20 cellular contexts compared by ENCODE assay signal in genomic region chr20:41108531-41108930, GRCh38. TPM values are rescaled to one million over a fixed set of nuclear protein-coding genes. Genes with fewer than 3 reads are reported as not detected.
DNase-seq lines count a peak whose midpoint lies in the region; ATAC-seq lines count a peak whose summit lies in the region.
"Had no signal": no experiment of that assay in that cellular context is flagged by ENCODE, and none has a peak within 500 bp of the region (broad histone marks: within the 10 kb centered on the region; RNA-seq: fewer than 3 reads in every experiment).

No MANE protein-coding gene starts in this region.

- H3K4me1 Mint-ChIP-seq in activated CD4-positive, alpha-beta T cell treated with anti-CD3 and anti-CD28 coated beads for 36 hours: peaks cover 2% of the 10 kb centered on the region
- H3K4me1 Mint-ChIP-seq in activated naive CD4-positive, alpha-beta T cell treated with anti-CD3 and anti-CD28 coated beads, Interleukin-2, amount 10 ng/mL, durations not matched to agents 7 days and 5 days: no peaks in the 10 kb centered on the region
- H3K4me1 Mint-ChIP-seq in T-cell (peaks cover 0 to 2% (median 2%) of the 10 kb centered on the region in 3 donors), memory B cell (no peaks in the 10 kb centered on the region)
- H3K4me1 Mint-ChIP-seq: CD14-positive monocyte had no signal

- H3K27ac Mint-ChIP-seq in activated CD4-positive, alpha-beta T cell treated with anti-CD3 and anti-CD28 coated beads for 36 hours: peak overlapping the region; percentile 48
- peak overlapping the region; percentile 33 for H3K27ac Mint-ChIP-seq in activated naive CD4-positive, alpha-beta T cell treated with anti-CD3 and anti-CD28 coated beads, Interleukin-2, amount 10 ng/mL, durations not matched to agents 7 days and 5 days
- peak overlapping the region; percentile 24 to 27 for H3K27ac Mint-ChIP-seq in T-cell
- peak overlapping the region; percentile 45 for H3K27ac Mint-ChIP-seq in memory B cell
- H3K27ac Mint-ChIP-seq: CD14-positive monocyte had no signal

- H3K9me3 Mint-ChIP-seq in activated CD4-positive, alpha-beta T cell treated with anti-CD3 and anti-CD28 coated beads for 36 hours (ENCODE audit: low read depth): no peaks in the 10 kb centered on the region
- no peaks in the 10 kb centered on the region for H3K9me3 Mint-ChIP-seq in activated naive CD4-positive, alpha-beta T cell treated with anti-CD3 and anti-CD28 coated beads, Interleukin-2, amount 10 ng/mL, durations not matched to agents 7 days and 5 days
- H3K9me3 Mint-ChIP-seq in T-cell: no peaks in the 10 kb centered on the region
- no peaks in the 10 kb centered on the region for H3K9me3 Mint-ChIP-seq in memory B cell
- H3K9me3 Mint-ChIP-seq: CD14-positive monocyte; CD4-positive, alpha-beta memory T cell had no signal

- no peak for ATAC-seq in activated CD4-positive, alpha-beta T cell treated with anti-CD3 and anti-CD28 coated beads for 36 hours
- ATAC-seq in T-cell (replicated peaks in 1 of 4) (no peak), memory B cell (ENCODE audit: low read depth) (no peak)

- CTCF ChIA-PET in activated CD4-positive, alpha-beta T cell treated with anti-CD3 and anti-CD28 coated beads for 36 hours (lab: Charles Lee): interaction anchor here (0.7 to 1.4 kb wide), 2 partner anchors 14 to 50 kb away, joined by 4 to 5 read pairs; no protein-coding TSS in a partner anchor
- CTCF ChIA-PET in activated naive CD4-positive, alpha-beta T cell treated with anti-CD3 and anti-CD28 coated beads, Interleukin-2, amount 10 ng/mL, durations not matched to agents 7 days and 5 days (lab: Charles Lee): interaction anchor here (1.0 kb wide), 1 partner anchor 118 kb away, joined by 4 read pairs; no protein-coding TSS in a partner anchor
- CTCF ChIA-PET in T-cell (lab: Charles Lee): no interaction called here

- POLR2A ChIA-PET in activated CD4-positive, alpha-beta T cell treated with anti-CD3 and anti-CD28 coated beads for 36 hours (lab: Charles Lee): no interaction called here
- POLR2A ChIA-PET in T-cell (lab: Charles Lee): no interaction called here

- no peak overlapping the region for H3K4me3 Mint-ChIP-seq in activated CD4-positive, alpha-beta T cell treated with anti-CD3 and anti-CD28 coated beads for 36 hours
- no peak overlapping the region for H3K4me3 Mint-ChIP-seq in activated naive CD4-positive, alpha-beta T cell treated with anti-CD3 and anti-CD28 coated beads, Interleukin-2, amount 10 ng/mL, durations not matched to agents 7 days and 5 days
- H3K4me3 Mint-ChIP-seq in T-cell (no peak overlapping the region), memory B cell (no peak overlapping the region)
- H3K4me3 Mint-ChIP-seq: CD14-positive monocyte; CD4-positive, alpha-beta memory T cell had no signal

- H3K27me3 Mint-ChIP-seq in activated CD4-positive, alpha-beta T cell treated with anti-CD3 and anti-CD28 coated beads for 36 hours: no peaks in the 10 kb centered on the region
- H3K27me3 Mint-ChIP-seq in activated naive CD4-positive, alpha-beta T cell treated with anti-CD3 and anti-CD28 coated beads, Interleukin-2, amount 10 ng/mL, durations not matched to agents 7 days and 5 days: no peaks in the 10 kb centered on the region
- H3K27me3 Mint-ChIP-seq in T-cell (no peaks in the 10 kb centered on the region), memory B cell (no peaks in the 10 kb centered on the region)
- H3K27me3 Mint-ChIP-seq: CD4-positive, alpha-beta memory T cell had no signal

- intact Hi-C loops in activated CD4-positive, alpha-beta T cell treated with anti-CD3 and anti-CD28 coated beads for 36 hours (cut with DNase I, micrococcal nuclease): no loop called here

- no peak for DNase-seq in activated CD4-positive, alpha-beta T cell treated with anti-CD3 and anti-CD28 coated beads for 36 hours
- DNase-seq in activated CD4-positive, alpha-beta T cell treated with anti-CD3 and anti-CD28 coated beads, Interleukin-2, amount 50 U/mL, for 48 hours: no peak
- DNase-seq in activated naive CD4-positive, alpha-beta T cell treated with anti-CD3 and anti-CD28 coated beads, Interleukin-2, amount 10 ng/mL, durations not matched to agents 7 days and 5 days: no peak
- no peak for DNase-seq in activated naive CD4-positive, alpha-beta T cell treated with Interleukin-2 at 50 U/mL for 16 hours
- DNase-seq in T-cell: no peak
- DNase-seq in memory B cell (ENCODE audit: low spot score in 2 of 2): no peak
- DNase-seq in NCI-H2171 (lab: John Stamatoyannopoulos, UW): no peak
- DNase-seq in AG20443 (ENCODE audit: low spot score): no peak
- DNase-seq: AML-193; BE2C; Calu3; CD4-positive, alpha-beta memory T cell; COR-L47; DMS53; DMS79 treated with DMSO at 0.1 percent for 48 hours; GF-D8; GM23248; H7; HCEC 1CT had no signal

- H3K36me3 Mint-ChIP-seq in activated CD4-positive, alpha-beta T cell treated with anti-CD3 and anti-CD28 coated beads for 36 hours (ENCODE audit: low read depth): peaks cover 29% of the 10 kb centered on the region
- peaks cover 18% of the 10 kb centered on the region for H3K36me3 Mint-ChIP-seq in activated naive CD4-positive, alpha-beta T cell treated with anti-CD3 and anti-CD28 coated beads, Interleukin-2, amount 10 ng/mL, durations not matched to agents 7 days and 5 days
- peaks cover 55% of the 10 kb centered on the region for H3K36me3 Mint-ChIP-seq in T-cell
- peaks cover 18% of the 10 kb centered on the region for H3K36me3 Mint-ChIP-seq in memory B cell

RNA-seq across cellular contexts. Expression of gene PLCG1, which starts 28.8 kb away (rescaled TPM):
- 100 to 1,000 TPM; 185 to 230 TPM for total RNA-seq in activated CD4-positive, alpha-beta T cell treated with anti-CD3 and anti-CD28 coated beads for 36 hours
- 100 to 1,000 TPM; 390 to 589 (median 444) TPM for total RNA-seq in T-cell

Comparison
In these comparisons a context has a peak if more than half of its experiments do, and no peak if none do; other contexts are left out.
1. CTCF ChIA-PET loops: an anchor here in activated CD4-positive, alpha-beta T cell treated with anti-CD3 and anti-CD28 coated beads for 36 hours (0.7 to 1.4 kb wide) and activated naive CD4-positive, alpha-beta T cell treated with anti-CD3 and anti-CD28 coated beads, Interleukin-2, amount 10 ng/mL, durations not matched to agents 7 days and 5 days (1.0 kb wide); none called in T-cell.